1 cellular context compared by ENCODE assay signal in the genomic region with DNA sequence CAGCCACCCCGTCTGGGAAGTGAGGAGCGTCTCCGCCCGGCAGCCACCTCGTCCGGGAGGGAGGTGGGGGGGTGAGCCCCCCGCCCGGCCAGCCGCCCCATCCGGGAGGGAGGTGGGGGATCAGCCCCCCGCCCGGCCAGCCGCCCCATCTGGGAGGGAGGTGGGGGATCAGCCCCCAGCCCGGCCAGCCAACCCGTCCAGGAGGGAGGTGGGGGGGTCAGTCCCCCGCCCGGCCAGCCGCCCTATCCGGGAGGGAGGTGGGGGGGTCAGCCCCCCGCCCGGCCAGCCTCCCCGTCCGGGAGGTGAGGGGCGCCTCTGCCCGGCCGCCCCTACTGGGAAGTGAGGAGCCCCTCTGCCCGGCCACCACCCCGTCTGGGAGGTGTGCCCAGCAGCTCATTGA. TPM values are rescaled to one million over a fixed set of nuclear protein-coding genes. Genes with fewer than 3 reads are reported as not detected.
"Had no signal": no experiment of that assay in that cellular context is flagged by ENCODE, and none has a peak within 500 bp of the region (broad histone marks: within the 10 kb centered on the region; RNA-seq: fewer than 3 reads in every experiment).

No MANE protein-coding gene starts in this region.

RNA-seq across cellular contexts. Expression of a gene that starts 54.1 kb away (rescaled TPM):
- total RNA-seq: M059J had no signal
